9 cellular contexts compared by ENCODE assay signal in the genomic region with DNA sequence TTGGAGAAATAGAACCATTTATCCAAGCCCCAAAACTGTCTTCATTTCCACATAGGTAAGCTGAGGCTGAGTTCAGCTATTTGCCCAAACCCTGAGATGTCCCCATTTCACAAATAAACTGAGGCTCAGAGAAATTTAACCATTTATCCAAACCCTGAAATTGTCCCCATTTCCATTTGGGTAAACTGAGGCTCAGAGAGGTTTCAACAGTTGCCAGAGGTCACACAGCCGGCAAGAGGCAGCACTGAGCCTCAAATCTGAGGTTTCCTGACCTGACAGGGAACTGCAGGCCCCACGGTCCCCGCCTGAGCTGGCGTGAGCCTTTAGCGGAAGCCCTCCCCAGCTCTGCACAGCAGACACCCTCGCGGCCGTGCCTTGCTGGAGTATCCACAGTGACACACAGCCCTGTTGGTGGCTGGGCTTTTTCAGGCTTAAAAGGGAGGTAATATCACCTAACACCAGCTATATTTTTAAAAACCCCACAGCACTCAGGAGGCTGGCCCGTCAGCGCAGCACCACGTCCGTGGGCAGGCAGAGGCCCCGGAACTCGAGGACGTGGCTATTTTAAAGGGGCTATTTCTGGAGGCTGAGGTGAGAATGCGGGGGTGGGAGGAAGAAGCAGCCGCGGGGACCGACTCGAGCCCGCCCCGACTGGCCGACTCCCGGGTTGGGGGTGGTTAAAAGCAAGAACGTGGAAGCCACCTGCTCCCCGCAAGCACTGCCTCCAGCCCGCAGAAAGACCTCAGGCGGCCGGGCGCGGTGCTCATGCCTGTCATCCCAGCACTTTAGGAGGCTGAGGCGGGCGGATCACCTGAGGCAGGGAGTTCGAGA. TPM values are rescaled to one million over a fixed set of nuclear protein-coding genes. Genes with fewer than 3 reads are reported as not detected.
DNase-seq lines count a peak whose midpoint lies in the region; ATAC-seq and TF ChIP-seq lines count a peak whose summit lies in the region.
"Had no signal": no experiment of that assay in that cellular context is flagged by ENCODE, and none has a peak within 500 bp of the region (broad histone marks: within the 10 kb centered on the region; RNA-seq: fewer than 3 reads in every experiment).

No MANE protein-coding gene starts in this region.

- ATAC-seq in HG03439 (IDR thresholded peaks at IDR 0.05; ENCODE audit: unreplicated experiment) (peak; percentile 72), HG02981 (IDR thresholded peaks at IDR 0.05; ENCODE audit: unreplicated experiment) (no peak)
- peak; percentile 42 for ATAC-seq in activated T-helper 17 cell treated with anti-CD3 and anti-CD28 coated beads, Interleukin-2, amount 50 U/mL, for 72 hours (replicated peaks)
- peak; percentile 94 for ATAC-seq in stimulated activated naive CD8-positive, alpha-beta T cell treated with anti-CD3 and anti-CD28 coated beads, Interleukin-15, amount 100 ng/mL, for 72 hours

- no peak overlapping the region for H3K4me3 ChIP-seq in prostate gland

- intact Hi-C loops in activated naive CD4-positive, alpha-beta T cell treated with anti-CD3 and anti-CD28 coated beads for 36 hours (cut with micrococcal nuclease) = no loop called here
- intact Hi-C loops in prostate gland (cut with DNase I) = no loop called here

- no peak overlapping the region for H3K4me3 Mint-ChIP-seq in activated naive CD4-positive, alpha-beta T cell treated with anti-CD3 and anti-CD28 coated beads for 36 hours
- H3K4me3 Mint-ChIP-seq in activated T-helper 17 cell treated with anti-CD3 and anti-CD28 coated beads, Interleukin-2, amount 50 U/mL, for 72 hours = no peak overlapping the region
- peak overlapping the region; percentile 19 to 66 for H3K4me3 Mint-ChIP-seq in stimulated activated naive CD8-positive, alpha-beta T cell treated with anti-CD3 and anti-CD28 coated beads, Interleukin-15, amount 100 ng/mL, for 72 hours

- WGBS in prostate gland = 35% methylated on average over 34 of the region's 34 CpGs

- no peaks in the 10 kb centered on the region for H3K4me1 ChIP-seq in prostate gland (replicated peaks)

- peak; percentile 22 for DNase-seq in activated naive CD4-positive, alpha-beta T cell treated with anti-CD3 and anti-CD28 coated beads for 36 hours
- DNase-seq in activated naive CD4-positive, alpha-beta T cell treated with anti-CD3 and anti-CD28 coated beads, Interleukin-2, amount 50 U/mL, for 16 hours = no peak
- peak; percentile 41 to 50 for DNase-seq in stimulated activated naive CD8-positive, alpha-beta T cell treated with anti-CD3 and anti-CD28 coated beads, Interleukin-15, amount 100 ng/mL, for 72 hours
- DNase-seq in prostate gland (ENCODE audit: low spot score) = no peak
- no peak for DNase-seq in nucleus accumbens (lab: John Stamatoyannopoulos, UW)
- DNase-seq: DND-41 had no signal

- no peaks in the 10 kb centered on the region for H3K27me3 ChIP-seq in prostate gland (replicated peaks; ENCODE audit: insufficient read depth)

- H3K27ac Mint-ChIP-seq in activated naive CD4-positive, alpha-beta T cell treated with anti-CD3 and anti-CD28 coated beads for 36 hours = no peak overlapping the region
- H3K27ac Mint-ChIP-seq in activated T-helper 17 cell treated with anti-CD3 and anti-CD28 coated beads, Interleukin-2, amount 50 U/mL, for 72 hours = no peak overlapping the region
- H3K27ac Mint-ChIP-seq in stimulated activated naive CD8-positive, alpha-beta T cell treated with anti-CD3 and anti-CD28 coated beads, Interleukin-15, amount 100 ng/mL, for 72 hours = no peak overlapping the region

- TF ChIP-seq CTCF in prostate gland (IDR thresholded peaks at IDR 0.05) = no peak

- no peaks in the 10 kb centered on the region for H3K9me3 ChIP-seq in prostate gland

- peaks cover 29% of the 10 kb centered on the region for H3K27me3 Mint-ChIP-seq in activated naive CD4-positive, alpha-beta T cell treated with anti-CD3 and anti-CD28 coated beads for 36 hours (ENCODE audit: low read depth)
- peaks cover 25% of the 10 kb centered on the region for H3K27me3 Mint-ChIP-seq in activated T-helper 17 cell treated with anti-CD3 and anti-CD28 coated beads, Interleukin-2, amount 50 U/mL, for 72 hours
- H3K27me3 Mint-ChIP-seq in stimulated activated naive CD8-positive, alpha-beta T cell treated with anti-CD3 and anti-CD28 coated beads, Interleukin-15, amount 100 ng/mL, for 72 hours = peaks cover 26% of the 10 kb centered on the region

- peaks cover 4% of the 10 kb centered on the region for H3K9me3 Mint-ChIP-seq in activated naive CD4-positive, alpha-beta T cell treated with anti-CD3 and anti-CD28 coated beads for 36 hours
- no peaks in the 10 kb centered on the region for H3K9me3 Mint-ChIP-seq in activated T-helper 17 cell treated with anti-CD3 and anti-CD28 coated beads, Interleukin-2, amount 50 U/mL, for 72 hours
- peaks cover 4 to 11% of the 10 kb centered on the region in 2 donors for H3K9me3 Mint-ChIP-seq in stimulated activated naive CD8-positive, alpha-beta T cell treated with anti-CD3 and anti-CD28 coated beads, Interleukin-15, amount 100 ng/mL, for 72 hours

- peaks cover 2% of the 10 kb centered on the region for H3K4me1 Mint-ChIP-seq in activated naive CD4-positive, alpha-beta T cell treated with anti-CD3 and anti-CD28 coated beads for 36 hours (ENCODE audit: low read depth)
- no peaks in the 10 kb centered on the region for H3K4me1 Mint-ChIP-seq in activated T-helper 17 cell treated with anti-CD3 and anti-CD28 coated beads, Interleukin-2, amount 50 U/mL, for 72 hours
- peaks cover 6% of the 10 kb centered on the region for H3K4me1 Mint-ChIP-seq in stimulated activated naive CD8-positive, alpha-beta T cell treated with anti-CD3 and anti-CD28 coated beads, Interleukin-15, amount 100 ng/mL, for 72 hours

- TF ChIP-seq POLR2A in prostate gland (IDR thresholded peaks at IDR 0.05) = no peak

- no peaks in the 10 kb centered on the region for H3K36me3 ChIP-seq in prostate gland

- H3K27ac ChIP-seq in prostate gland = no peak overlapping the region

- CTCF ChIA-PET in activated naive CD4-positive, alpha-beta T cell treated with anti-CD3 and anti-CD28 coated beads for 36 hours (lab: Charles Lee) = interaction anchor here (0.7 kb wide), 1 partner anchor 212 kb away, joined by 4 read pairs; no protein-coding TSS in a partner anchor

- no peaks in the 10 kb centered on the region for H3K36me3 Mint-ChIP-seq in activated naive CD4-positive, alpha-beta T cell treated with anti-CD3 and anti-CD28 coated beads for 36 hours (ENCODE audit: low read depth)
- H3K36me3 Mint-ChIP-seq in activated T-helper 17 cell treated with anti-CD3 and anti-CD28 coated beads, Interleukin-2, amount 50 U/mL, for 72 hours (ENCODE audit: low read depth) = no peaks in the 10 kb centered on the region

RNA-seq across cellular contexts. Expression of a gene that starts 18.5 kb away (rescaled TPM):
- 1 to 10 TPM; 1.3 to 1.4 TPM for total RNA-seq in activated naive CD4-positive, alpha-beta T cell treated with anti-CD3 and anti-CD28 coated beads for 36 hours
- total RNA-seq in activated T-helper 17 cell treated with anti-CD3 and anti-CD28 coated beads, Interleukin-2, amount 50 U/mL, for 72 hours = 1 to 10 TPM in 1 of 2 donors, under 1 TPM in 1; 0.04 to 3.2 TPM
- total RNA-seq in prostate gland = 100 to 1,000 TPM; 221 to 379 TPM

Comparison
In these comparisons a context has a peak if more than half of its experiments do, and no peak if none do; other contexts are left out.
1. DNase-seq: peak in activated naive CD4-positive, alpha-beta T cell treated with anti-CD3 and anti-CD28 coated beads for 36 hours (single experiment) and stimulated activated naive CD8-positive, alpha-beta T cell treated with anti-CD3 and anti-CD28 coated beads, Interleukin-15, amount 100 ng/mL, for 72 hours (2 of 2); none in activated naive CD4-positive, alpha-beta T cell treated with anti-CD3 and anti-CD28 coated beads, Interleukin-2, amount 50 U/mL, for 16 hours (single experiment), prostate gland (single experiment) and nucleus accumbens (0 of 56).
2. H3K4me3 Mint-ChIP-seq: peak in stimulated activated naive CD8-positive, alpha-beta T cell treated with anti-CD3 and anti-CD28 coated beads, Interleukin-15, amount 100 ng/mL, for 72 hours (2 of 2); none in activated naive CD4-positive, alpha-beta T cell treated with anti-CD3 and anti-CD28 coated beads for 36 hours (single experiment) and activated T-helper 17 cell treated with anti-CD3 and anti-CD28 coated beads, Interleukin-2, amount 50 U/mL, for 72 hours (single experiment).
3. RNA of a gene that starts 18.5 kb away (total RNA-seq): 221 to 379 TPM in prostate gland; 0.04 to 3.2 TPM in activated T-helper 17 cell treated with anti-CD3 and anti-CD28 coated beads, Interleukin-2, amount 50 U/mL, for 72 hours and 1.3 to 1.4 TPM in activated naive CD4-positive, alpha-beta T cell treated with anti-CD3 and anti-CD28 coated beads for 36 hours; every median in the first group is over 10 times any median in the second.